Comparison of ENCODE assay signal across 1 cellular context in the genomic region with DNA sequence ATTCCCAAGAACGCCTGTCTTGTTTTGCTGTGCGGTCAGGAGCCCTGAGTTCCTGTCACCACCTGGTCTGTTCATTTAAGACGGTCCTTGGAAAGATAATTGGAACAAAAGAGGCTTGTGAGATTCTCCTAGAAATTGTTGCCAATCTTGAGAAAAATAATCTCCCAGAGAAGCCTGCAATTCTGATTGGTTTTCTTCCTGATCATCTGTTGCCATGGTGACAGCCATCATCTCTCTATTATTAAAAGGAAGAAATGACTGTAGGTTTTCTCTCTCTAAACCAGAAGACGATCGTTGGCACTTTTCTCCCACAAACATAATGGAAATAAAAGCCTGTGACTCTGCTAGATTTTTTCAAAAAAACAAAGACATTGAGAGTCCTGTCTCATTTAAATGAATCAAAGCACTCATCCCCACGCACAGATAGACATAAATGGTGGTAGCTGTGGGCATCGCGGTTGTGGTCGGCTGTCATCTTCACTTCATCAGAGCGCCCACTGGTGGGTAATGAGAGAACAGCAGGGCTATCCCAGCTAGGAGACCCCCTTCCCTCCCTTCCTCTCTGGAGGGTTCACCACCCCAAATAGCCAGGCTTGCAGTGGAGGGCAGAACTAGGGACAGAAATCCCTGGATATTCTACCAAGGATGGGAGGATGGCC.
TF ChIP-seq lines count a peak whose summit lies in the region.

No MANE protein-coding gene starts in this region.

TF ChIP-seq in HCT116, 20 proteins besides CTCF, POLR2A, EP300 and RAD21 (continued from another document):
- TF ChIP-seq, protein P1, sequence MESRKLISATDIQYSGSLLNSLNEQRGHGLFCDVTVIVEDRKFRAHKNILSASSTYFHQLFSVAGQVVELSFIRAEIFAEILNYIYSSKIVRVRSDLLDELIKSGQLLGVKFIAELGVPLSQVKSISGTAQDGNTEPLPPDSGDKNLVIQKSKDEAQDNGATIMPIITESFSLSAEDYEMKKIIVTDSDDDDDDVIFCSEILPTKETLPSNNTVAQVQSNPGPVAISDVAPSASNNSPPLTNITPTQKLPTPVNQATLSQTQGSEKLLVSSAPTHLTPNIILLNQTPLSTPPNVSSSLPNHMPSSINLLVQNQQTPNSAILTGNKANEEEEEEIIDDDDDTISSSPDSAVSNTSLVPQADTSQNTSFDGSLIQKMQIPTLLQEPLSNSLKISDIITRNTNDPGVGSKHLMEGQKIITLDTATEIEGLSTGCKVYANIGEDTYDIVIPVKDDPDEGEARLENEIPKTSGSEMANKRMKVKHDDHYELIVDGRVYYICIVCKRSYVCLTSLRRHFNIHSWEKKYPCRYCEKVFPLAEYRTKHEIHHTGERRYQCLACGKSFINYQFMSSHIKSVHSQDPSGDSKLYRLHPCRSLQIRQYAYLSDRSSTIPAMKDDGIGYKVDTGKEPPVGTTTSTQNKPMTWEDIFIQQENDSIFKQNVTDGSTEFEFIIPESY (IDR thresholded peaks at IDR 0.05; ENCODE audit: extremely low read depth, insufficient replicate concordance, low read length) = no peak
- TF ChIP-seq CBX3 (IDR thresholded peaks at IDR 0.05; ENCODE audit: low read depth) = no peak
- TF ChIP-seq YY1 (IDR thresholded peaks at IDR 0.05; ENCODE audit: extremely low read depth, insufficient replicate concordance, low read depth, low read length) = no peak
- TF ChIP-seq ZFX (IDR thresholded peaks at IDR 0.05) = no peak
- no peak for TF ChIP-seq SIN3A (IDR thresholded peaks at IDR 0.05; ENCODE audit: low read depth)
- no peak for TF ChIP-seq POLR2AphosphoS5 (IDR thresholded peaks at IDR 0.05; ENCODE audit: low read depth, low read length)
- no peak for TF ChIP-seq EGR1 (IDR thresholded peaks at IDR 0.05; ENCODE audit: low read depth)
- TF ChIP-seq SP1 (IDR thresholded peaks at IDR 0.05; ENCODE audit: low read depth) = no peak
- no peak for TF ChIP-seq ELF1 (IDR thresholded peaks at IDR 0.05; ENCODE audit: borderline replicate concordance, low read depth)
- TF ChIP-seq, protein P2, sequence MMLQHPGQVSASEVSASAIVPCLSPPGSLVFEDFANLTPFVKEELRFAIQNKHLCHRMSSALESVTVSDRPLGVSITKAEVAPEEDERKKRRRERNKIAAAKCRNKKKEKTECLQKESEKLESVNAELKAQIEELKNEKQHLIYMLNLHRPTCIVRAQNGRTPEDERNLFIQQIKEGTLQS (IDR thresholded peaks at IDR 0.05) = no peak
- TF ChIP-seq EZH2phosphoT487 (IDR thresholded peaks at IDR 0.05; ENCODE audit: borderline replicate concordance) = no peak
- no peak for TF ChIP-seq FOSL1 (IDR thresholded peaks at IDR 0.05; ENCODE audit: low read depth)
